18 cellular contexts compared by ENCODE assay signal in genomic region chr2:123953848-123954247, GRCh38.
DNase-seq lines count a peak whose midpoint lies in the region; ATAC-seq and TF ChIP-seq lines count a peak whose summit lies in the region.
"Had no signal": no experiment of that assay in that cellular context is flagged by ENCODE, and none has a peak within 500 bp of the region (broad histone marks: within the 10 kb centered on the region; RNA-seq: fewer than 3 reads in every experiment).

No MANE protein-coding gene starts in this region.

- H3K27me3 ChIP-seq in MG63 (no peaks in the 10 kb centered on the region), Karpas-422 (ENCODE audit: low read length) (no peaks in the 10 kb centered on the region)

- H4K20me1 ChIP-seq in Karpas-422 (ENCODE audit: insufficient read depth, low read depth, low read length) = no peaks in the 10 kb centered on the region

- no peak overlapping the region for H3K4me2 ChIP-seq in Karpas-422 (ENCODE audit: low read depth, low read length, poor library complexity, severe bottlenecking)
- H3K4me2 ChIP-seq: GM23338 had no signal

- H3K4me3 Mint-ChIP-seq in activated CD4-positive, alpha-beta memory T cell treated with anti-CD3 and anti-CD28 coated beads for 36 hours = no peak overlapping the region
- H3K4me3 Mint-ChIP-seq: activated CD4-positive, alpha-beta memory T cell treated with anti-CD3 and anti-CD28 coated beads, Interleukin-2, amount 10 ng/mL, durations not matched to agents 7 days and 5 days; activated naive CD4-positive, alpha-beta T cell treated with anti-CD3 and anti-CD28 coated beads for 36 hours; GM23338; IgD-negative memory B cell had no signal

- no peak overlapping the region for H3K9ac ChIP-seq in Karpas-422 (ENCODE audit: low read length)

- H2AFZ ChIP-seq in Karpas-422 (ENCODE audit: low read length) = no peak overlapping the region
- H2AFZ ChIP-seq: GM23338 had no signal

- no peak for ATAC-seq in esophagus mucosa
- ATAC-seq: GM23338, lower lobe of right lung had no signal

- no peaks in the 10 kb centered on the region for H3K36me3 Mint-ChIP-seq in activated CD4-positive, alpha-beta memory T cell treated with anti-CD3 and anti-CD28 coated beads for 36 hours
- H3K36me3 Mint-ChIP-seq: IgD-negative memory B cell had no signal

- no peak for TF ChIP-seq POLR2A in lower leg skin (IDR thresholded peaks at IDR 0.05)

- H3K27ac Mint-ChIP-seq in activated CD4-positive, alpha-beta memory T cell treated with anti-CD3 and anti-CD28 coated beads for 36 hours = no peak overlapping the region
- H3K27ac Mint-ChIP-seq: activated CD4-positive, alpha-beta memory T cell treated with anti-CD3 and anti-CD28 coated beads, Interleukin-2, amount 10 ng/mL, durations not matched to agents 7 days and 5 days; activated naive CD4-positive, alpha-beta T cell treated with anti-CD3 and anti-CD28 coated beads for 36 hours; GM23338; IgD-negative memory B cell had no signal

- TF ChIP-seq CTCF in lower leg skin (IDR thresholded peaks at IDR 0.05) = no peak

- no peaks in the 10 kb centered on the region for H3K4me1 ChIP-seq in Karpas-422 (ENCODE audit: low read length)
- H3K4me1 ChIP-seq: lower lobe of right lung had no signal

- H3K27ac ChIP-seq in Karpas-422 (ENCODE audit: low read length) = no peak overlapping the region
- H3K27ac ChIP-seq: C4-2B, lower lobe of right lung had no signal

- no peaks in the 10 kb centered on the region for H3K27me3 Mint-ChIP-seq in activated CD4-positive, alpha-beta memory T cell treated with anti-CD3 and anti-CD28 coated beads for 36 hours
- H3K27me3 Mint-ChIP-seq: activated CD4-positive, alpha-beta memory T cell treated with anti-CD3 and anti-CD28 coated beads, Interleukin-2, amount 10 ng/mL, durations not matched to agents 7 days and 5 days; IgD-negative memory B cell had no signal

- POLR2A ChIA-PET in activated CD4-positive, alpha-beta memory T cell treated with anti-CD3 and anti-CD28 coated beads for 36 hours (lab: Charles Lee) = no interaction called here

- DNase-seq in Daoy (ENCODE audit: low read depth) = peak; percentile 32
- peak; percentile 69 for DNase-seq in MG63
- DNase-seq in amniotic epithelial cell (ENCODE audit: low read depth) = peak; percentile 18
- peak; percentile 35 for DNase-seq in iris pigment epithelial cell (ENCODE audit: low read depth)
- no peak for DNase-seq in activated CD4-positive, alpha-beta memory T cell treated with anti-CD3 and anti-CD28 coated beads for 36 hours
- no peak for DNase-seq in Karpas-422
- DNase-seq in lower leg skin (ENCODE audit: low spot score in 2 of 2) = no peak
- DNase-seq: activated CD4-positive, alpha-beta memory T cell treated with anti-CD3 and anti-CD28 coated beads, Interleukin-2, amount 10 ng/mL, durations not matched to agents 7 days and 5 days; activated naive CD4-positive, alpha-beta T cell treated with anti-CD3 and anti-CD28 coated beads for 36 hours; glutamatergic neuron; lower lobe of right lung; NCI-H526 treated with DMSO at 0.1 percent for 48 hours; occipital lobe; stimulated activated naive CD4-positive, alpha-beta T cell had no signal

- H3K36me3 ChIP-seq in MG63 (no peaks in the 10 kb centered on the region), Karpas-422 (ENCODE audit: insufficient read depth, low read length) (no peaks in the 10 kb centered on the region)
- H3K36me3 ChIP-seq: lower lobe of right lung had no signal

- H3K4me1 Mint-ChIP-seq in activated CD4-positive, alpha-beta memory T cell treated with anti-CD3 and anti-CD28 coated beads for 36 hours (ENCODE audit: low read depth) = no peaks in the 10 kb centered on the region
- H3K4me1 Mint-ChIP-seq: activated CD4-positive, alpha-beta memory T cell treated with anti-CD3 and anti-CD28 coated beads, Interleukin-2, amount 10 ng/mL, durations not matched to agents 7 days and 5 days; IgD-negative memory B cell had no signal

- intact Hi-C loops in activated CD4-positive, alpha-beta memory T cell treated with anti-CD3 and anti-CD28 coated beads for 36 hours (cut with micrococcal nuclease) = no loop called here
- intact Hi-C loops in lower leg skin (cut with DNase I; ENCODE audit: low total_unique reads) = no loop called here

- H3K4me3 ChIP-seq in MG63 (no peak overlapping the region), Karpas-422 (ENCODE audit: low read length) (no peak overlapping the region), lower leg skin (ENCODE audit: low read depth, poor library complexity, severe bottlenecking) (no peak overlapping the region)
- H3K4me3 ChIP-seq: GM23338, lower lobe of right lung had no signal

- CTCF ChIA-PET in activated CD4-positive, alpha-beta memory T cell treated with anti-CD3 and anti-CD28 coated beads for 36 hours (lab: Charles Lee) = no interaction called here

- 74 to 80% methylated on average over 2 of the region's 2 CpGs for WGBS in lower leg skin, 2 donors

- peaks cover 15% of the 10 kb centered on the region for H3K9me3 Mint-ChIP-seq in activated CD4-positive, alpha-beta memory T cell treated with anti-CD3 and anti-CD28 coated beads for 36 hours

- H3K9me3 ChIP-seq in MG63 = no peaks in the 10 kb centered on the region
- H3K9me3 ChIP-seq in Karpas-422 (ENCODE audit: low read length) = no peaks in the 10 kb centered on the region
- H3K9me3 ChIP-seq: lower lobe of right lung had no signal

- H3K9me2 ChIP-seq in Karpas-422 (replicated peaks; ENCODE audit: insufficient read depth, low read length) = no peaks in the 10 kb centered on the region

- H3K79me2 ChIP-seq in Karpas-422 (ENCODE audit: low read length) = no peaks in the 10 kb centered on the region

Comparison
In these comparisons a context has a peak if more than half of its experiments do, and no peak if none do; other contexts are left out.
1. DNase-seq: peak in Daoy (single experiment), MG63 (single experiment), amniotic epithelial cell (single experiment) and iris pigment epithelial cell (single experiment); none in activated CD4-positive, alpha-beta memory T cell treated with anti-CD3 and anti-CD28 coated beads for 36 hours (single experiment), Karpas-422 (single experiment) and lower leg skin (0 of 2).